ENCODE assay signal across 8 cellular contexts in genomic region chr11:17386331-17387084, GRCh38. TPM values are rescaled to one million over a fixed set of nuclear protein-coding genes. Genes with fewer than 3 reads are reported as not detected.
A peak's percentile ranks its signal among the peaks of the same experiment; 100 is the strongest.
DNase-seq lines count a peak whose midpoint lies in the region; ATAC-seq, FAIRE-seq and TF ChIP-seq lines count a peak whose summit lies in the region.

No MANE protein-coding gene starts in this region.

- H3K27me3 ChIP-seq in pancreas: no peaks in the 10 kb centered on the region

- no peaks in the 10 kb centered on the region for H3K36me3 ChIP-seq in pancreas

- H3K4me3 ChIP-seq in fibroblast of villous mesenchyme (ENCODE audit: low read depth, low read length) (no peak overlapping the region), pancreas (peak overlapping the region in 3 of 4 donors; percentile 7 to 28 (median 24))

- TF ChIP-seq CTCF in fibroblast of villous mesenchyme (IDR thresholded peaks at IDR 0.05; ENCODE audit: insufficient read depth, low read depth, low read length) (peak; percentile 73), pancreas (IDR thresholded peaks at IDR 0.05) (peak; percentile 42 to 67 (median 55))

- in situ Hi-C loops in ACHN (cut with HindIII; ENCODE audit: low pct_ligation_motif_present, low pct_unique_long_range_greater_than_20kb, low sequenced_read_pairs): no loop called here

- DNase-seq in ACHN: peak; percentile 51
- peak; percentile 49 for DNase-seq in GM12891 (ENCODE audit: insufficient read length, low spot score)
- DNase-seq in NCI-H345 (lab: John Stamatoyannopoulos, UW): peak; percentile 32
- DNase-seq in activated T-cell treated with anti-CD3 and anti-CD28 coated beads, Interleukin-2, amount 50 U/mL, for 1 hour: peak; percentile 43
- peak; percentile 40 for DNase-seq in fibroblast of villous mesenchyme (ENCODE audit: low read depth)
- peak in 5 of 6 donors; percentile 62 to 88 (median 79) for DNase-seq in pancreas
- no peak for DNase-seq in DMS153 (lab: John Stamatoyannopoulos, UW)

- no peak for TF ChIP-seq POLR2A in GM12891 (IDR thresholded peaks at IDR 0.05; ENCODE audit: low read depth, low read length)

- 54 to 55% methylated on average over 23 of the region's 23 CpGs for WGBS in pancreas, 2 donors

- peak overlapping the region in 2 of 4 donors; percentile 22 to 33 for H3K27ac ChIP-seq in pancreas

- ATAC-seq in HG02885 (IDR thresholded peaks at IDR 0.05; ENCODE audit: poor library complexity, unreplicated experiment) (peak; percentile 65), pancreas (peak; percentile 56 to 76 (median 70))

- peaks cover 0 to 6% (median 4%) of the 10 kb centered on the region in 3 donors for H3K4me1 ChIP-seq in pancreas

- intact Hi-C loops in pancreas (cut with DNase I): loop anchor here in 1 of 3 donors (2.0 kb wide), 1 partner anchor 116 kb away; no protein-coding TSS in a partner anchor

- FAIRE-seq in GM12891 (lab: Jason Lieb, UNC): peak; percentile 93
- no peak for FAIRE-seq in pancreas (lab: Jason Lieb, UNC)

- no peaks in the 10 kb centered on the region for H3K9me3 ChIP-seq in pancreas

TF ChIP-seq in GM12891, 5 proteins besides CTCF, POLR2A, EP300 and RAD21:
- TF ChIP-seq POLR2AphosphoS5 (IDR thresholded peaks at IDR 0.05; ENCODE audit: low read depth, low read length) (no peak), PAX5 (IDR thresholded peaks at IDR 0.05; ENCODE audit: insufficient read depth, low read length, severe bottlenecking) (no peak)

RNA-seq across cellular contexts. Expression of gene KCNJ11, which starts 2.0 kb away (rescaled TPM):
- polyA plus RNA-seq in GM12891 (2012; ENCODE audit: low read depth, missing spikeins): 0.19 TPM
- not detected in 2 replicates for total RNA-seq in fibroblast of villous mesenchyme
- total RNA-seq in pancreas: 10 to 100 TPM in 4 of 6 donors, 1 to 10 TPM in 2; 5.0 to 12.4 (median 11.1) TPM
- polyA plus RNA-seq in pancreas: 10 to 100 TPM in 1 of 2 donors, 1 to 10 TPM in 1; 9.9 to 17.7 TPM

RNA-seq across cellular contexts. Expression of gene NCR3LG1, which starts 34.9 kb away (rescaled TPM):
- polyA plus RNA-seq in GM12891 (2012; ENCODE audit: low read depth, missing spikeins): 0.31 TPM
- 14.7 and 16.8 TPM in 2 replicates for total RNA-seq in fibroblast of villous mesenchyme
- total RNA-seq in pancreas: 1 to 10 TPM in 4 of 6 donors, under 1 TPM in 2; 0.83 to 1.6 (median 1.1) TPM
- polyA plus RNA-seq in pancreas: under 1 TPM; 0.42 to 0.85 TPM
